ENCODE assay signal across 1 cellular context in the genomic region with DNA sequence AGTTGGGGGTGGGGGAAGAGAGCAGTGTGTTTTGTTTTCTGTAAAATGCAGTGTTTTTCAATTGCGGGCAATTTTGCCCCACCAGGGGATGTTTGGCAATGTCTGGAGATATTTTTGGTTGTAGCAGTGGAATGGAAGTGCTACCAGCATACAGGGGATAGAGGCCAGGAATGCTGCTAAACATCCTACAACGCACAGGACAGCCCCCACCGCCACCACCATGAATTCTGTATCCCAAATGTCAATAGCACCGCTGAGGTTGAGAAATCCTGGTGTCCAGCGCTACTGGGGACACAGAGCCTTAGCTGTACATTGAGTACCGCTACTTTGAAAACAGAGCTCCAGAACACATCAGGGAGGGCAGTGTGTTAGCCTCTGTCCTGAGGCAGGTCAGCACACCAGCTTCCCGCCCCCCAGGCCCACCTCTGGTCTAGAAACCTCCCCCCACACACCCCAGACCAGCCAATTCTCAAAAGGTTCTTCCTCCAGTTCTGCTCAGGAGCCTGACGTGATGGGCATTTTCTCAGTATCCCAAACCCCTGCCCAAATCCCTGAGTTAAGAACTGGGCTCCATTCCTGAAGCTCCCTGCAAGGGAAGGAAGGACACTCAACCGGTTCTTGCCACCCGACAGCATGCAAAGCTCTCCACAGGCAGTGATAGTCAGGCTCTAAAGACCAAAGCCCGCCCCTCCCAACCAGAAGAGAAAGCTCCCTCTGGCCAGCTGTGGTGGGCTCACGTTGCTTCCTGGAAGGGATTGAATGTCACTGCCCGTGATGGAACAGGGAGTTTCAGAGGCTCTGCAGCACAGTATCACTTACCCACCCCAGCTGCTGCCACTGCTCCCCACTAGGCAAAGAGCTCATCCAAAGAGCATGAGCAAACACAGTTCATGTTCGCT.
TF ChIP-seq lines count a peak whose summit lies in the region.

No MANE protein-coding gene starts in this region.

TF ChIP-seq in GM23338, 12 proteins besides CTCF, POLR2A, EP300 and RAD21 (continued from another document):
- TF ChIP-seq POLR2AphosphoS5 (IDR thresholded peaks at IDR 0.05; ENCODE audit: low read depth) (no peak), EZH2phosphoT487 (IDR thresholded peaks at IDR 0.05; ENCODE audit: unreplicated experiment) (no peak), REST (IDR thresholded peaks at IDR 0.05; ENCODE audit: unreplicated experiment) (no peak), ZNF331 (CRISPR knock-in tag; IDR thresholded peaks at IDR 0.05; ENCODE audit: low read depth) (no peak), NANOG (IDR thresholded peaks at IDR 0.05; ENCODE audit: borderline replicate concordance) (no peak), ETS1 (IDR thresholded peaks at IDR 0.05) (no peak), STAT1 (IDR thresholded peaks at IDR 0.05; ENCODE audit: unreplicated experiment) (no peak), ZNF114 (CRISPR knock-in tag; IDR thresholded peaks at IDR 0.05) (no peak), JUNB (IDR thresholded peaks at IDR 0.05; ENCODE audit: unreplicated experiment) (no peak)
